ENCODE assay signal across 1 cellular context in the genomic region with DNA sequence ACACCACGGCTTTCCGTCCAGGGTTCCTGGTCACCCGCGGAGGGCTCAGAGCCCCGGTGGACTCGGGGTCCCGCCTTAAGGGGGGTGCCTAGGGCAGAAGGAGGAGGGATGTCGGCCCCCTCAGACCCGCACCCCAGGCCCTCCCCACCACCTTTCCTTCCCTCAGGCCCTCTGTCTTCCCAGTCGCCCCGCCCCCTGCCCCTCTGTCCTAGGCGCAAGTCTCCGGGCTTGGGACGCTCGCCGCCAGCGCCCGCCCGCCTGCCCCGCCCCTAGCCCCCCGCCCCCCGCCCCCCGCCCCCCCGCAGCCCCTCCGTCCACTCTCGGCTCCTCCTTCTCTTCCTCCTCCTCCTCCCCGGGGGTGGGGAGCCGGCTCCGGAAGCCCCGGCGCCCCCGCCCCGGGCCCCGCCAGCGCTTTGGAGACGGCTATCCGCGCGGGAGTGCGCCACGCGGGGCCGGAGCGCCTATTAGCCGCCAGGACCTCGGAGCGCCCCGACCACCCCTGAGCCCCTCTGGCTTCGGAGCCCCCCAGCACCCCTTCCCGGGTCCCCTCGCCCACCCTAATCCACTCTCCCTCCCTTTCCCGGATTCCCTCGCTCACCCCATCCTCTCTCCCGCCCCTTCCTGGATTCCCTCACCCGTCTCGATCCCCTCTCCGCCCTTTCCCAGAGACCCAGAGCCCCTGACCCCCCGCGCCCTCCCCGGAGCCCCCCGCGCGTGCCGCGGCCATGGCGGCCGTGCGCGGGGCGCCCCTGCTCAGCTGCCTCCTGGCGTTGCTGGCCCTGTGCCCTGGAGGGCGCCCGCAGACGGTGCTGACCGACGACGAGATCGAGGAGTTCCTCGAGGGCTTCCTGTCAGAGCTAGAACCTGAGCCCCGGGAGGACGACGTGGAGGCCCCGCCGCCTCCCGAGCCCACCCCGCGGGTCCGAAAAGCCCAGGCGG.
A peak's percentile ranks its signal among the peaks of the same experiment; 100 is the strongest.
TF ChIP-seq lines count a peak whose summit lies in the region.

A gene (plus strand): TSS at position 405 of the 939 bp plus-strand sequence. CDS start 321 bp downstream, at position 726.

TF ChIP-seq in K562, 482 proteins besides CTCF, POLR2A, EP300 and RAD21 (continued from another document):
- TF ChIP-seq, protein P1, sequence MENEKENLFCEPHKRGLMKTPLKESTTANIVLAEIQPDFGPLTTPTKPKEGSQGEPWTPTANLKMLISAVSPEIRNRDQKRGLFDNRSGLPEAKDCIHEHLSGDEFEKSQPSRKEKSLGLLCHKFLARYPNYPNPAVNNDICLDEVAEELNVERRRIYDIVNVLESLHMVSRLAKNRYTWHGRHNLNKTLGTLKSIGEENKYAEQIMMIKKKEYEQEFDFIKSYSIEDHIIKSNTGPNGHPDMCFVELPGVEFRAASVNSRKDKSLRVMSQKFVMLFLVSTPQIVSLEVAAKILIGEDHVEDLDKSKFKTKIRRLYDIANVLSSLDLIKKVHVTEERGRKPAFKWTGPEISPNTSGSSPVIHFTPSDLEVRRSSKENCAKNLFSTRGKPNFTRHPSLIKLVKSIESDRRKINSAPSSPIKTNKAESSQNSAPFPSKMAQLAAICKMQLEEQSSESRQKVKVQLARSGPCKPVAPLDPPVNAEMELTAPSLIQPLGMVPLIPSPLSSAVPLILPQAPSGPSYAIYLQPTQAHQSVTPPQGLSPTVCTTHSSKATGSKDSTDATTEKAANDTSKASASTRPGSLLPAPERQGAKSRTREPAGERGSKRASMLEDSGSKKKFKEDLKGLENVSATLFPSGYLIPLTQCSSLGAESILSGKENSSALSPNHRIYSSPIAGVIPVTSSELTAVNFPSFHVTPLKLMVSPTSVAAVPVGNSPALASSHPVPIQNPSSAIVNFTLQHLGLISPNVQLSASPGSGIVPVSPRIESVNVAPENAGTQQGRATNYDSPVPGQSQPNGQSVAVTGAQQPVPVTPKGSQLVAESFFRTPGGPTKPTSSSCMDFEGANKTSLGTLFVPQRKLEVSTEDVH (IDR thresholded peaks at IDR 0.05; ENCODE audit: low read depth, partially characterized antibody), result no peak
- peak; percentile 13; the same call in 1 of the 2 replicates for TF ChIP-seq NFIC (IDR thresholded peaks at IDR 0.05)
- TF ChIP-seq, protein P2, sequence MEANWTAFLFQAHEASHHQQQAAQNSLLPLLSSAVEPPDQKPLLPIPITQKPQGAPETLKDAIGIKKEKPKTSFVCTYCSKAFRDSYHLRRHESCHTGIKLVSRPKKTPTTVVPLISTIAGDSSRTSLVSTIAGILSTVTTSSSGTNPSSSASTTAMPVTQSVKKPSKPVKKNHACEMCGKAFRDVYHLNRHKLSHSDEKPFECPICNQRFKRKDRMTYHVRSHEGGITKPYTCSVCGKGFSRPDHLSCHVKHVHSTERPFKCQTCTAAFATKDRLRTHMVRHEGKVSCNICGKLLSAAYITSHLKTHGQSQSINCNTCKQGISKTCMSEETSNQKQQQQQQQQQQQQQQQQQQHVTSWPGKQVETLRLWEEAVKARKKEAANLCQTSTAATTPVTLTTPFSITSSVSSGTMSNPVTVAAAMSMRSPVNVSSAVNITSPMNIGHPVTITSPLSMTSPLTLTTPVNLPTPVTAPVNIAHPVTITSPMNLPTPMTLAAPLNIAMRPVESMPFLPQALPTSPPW (CRISPR knock-in tag; IDR thresholded peaks at IDR 0.05), result 0 out of 2 replicates have a peak, but pooled peaks have one; percentile 15
